1 cellular context compared by ENCODE assay signal in genomic region chr1:183592733-183593132, GRCh38.
TF ChIP-seq lines count a peak whose summit lies in the region.

No MANE protein-coding gene starts in this region.

TF ChIP-seq in GM23338, 12 proteins besides CTCF, POLR2A, EP300 and RAD21:
- TF ChIP-seq, protein P1, sequence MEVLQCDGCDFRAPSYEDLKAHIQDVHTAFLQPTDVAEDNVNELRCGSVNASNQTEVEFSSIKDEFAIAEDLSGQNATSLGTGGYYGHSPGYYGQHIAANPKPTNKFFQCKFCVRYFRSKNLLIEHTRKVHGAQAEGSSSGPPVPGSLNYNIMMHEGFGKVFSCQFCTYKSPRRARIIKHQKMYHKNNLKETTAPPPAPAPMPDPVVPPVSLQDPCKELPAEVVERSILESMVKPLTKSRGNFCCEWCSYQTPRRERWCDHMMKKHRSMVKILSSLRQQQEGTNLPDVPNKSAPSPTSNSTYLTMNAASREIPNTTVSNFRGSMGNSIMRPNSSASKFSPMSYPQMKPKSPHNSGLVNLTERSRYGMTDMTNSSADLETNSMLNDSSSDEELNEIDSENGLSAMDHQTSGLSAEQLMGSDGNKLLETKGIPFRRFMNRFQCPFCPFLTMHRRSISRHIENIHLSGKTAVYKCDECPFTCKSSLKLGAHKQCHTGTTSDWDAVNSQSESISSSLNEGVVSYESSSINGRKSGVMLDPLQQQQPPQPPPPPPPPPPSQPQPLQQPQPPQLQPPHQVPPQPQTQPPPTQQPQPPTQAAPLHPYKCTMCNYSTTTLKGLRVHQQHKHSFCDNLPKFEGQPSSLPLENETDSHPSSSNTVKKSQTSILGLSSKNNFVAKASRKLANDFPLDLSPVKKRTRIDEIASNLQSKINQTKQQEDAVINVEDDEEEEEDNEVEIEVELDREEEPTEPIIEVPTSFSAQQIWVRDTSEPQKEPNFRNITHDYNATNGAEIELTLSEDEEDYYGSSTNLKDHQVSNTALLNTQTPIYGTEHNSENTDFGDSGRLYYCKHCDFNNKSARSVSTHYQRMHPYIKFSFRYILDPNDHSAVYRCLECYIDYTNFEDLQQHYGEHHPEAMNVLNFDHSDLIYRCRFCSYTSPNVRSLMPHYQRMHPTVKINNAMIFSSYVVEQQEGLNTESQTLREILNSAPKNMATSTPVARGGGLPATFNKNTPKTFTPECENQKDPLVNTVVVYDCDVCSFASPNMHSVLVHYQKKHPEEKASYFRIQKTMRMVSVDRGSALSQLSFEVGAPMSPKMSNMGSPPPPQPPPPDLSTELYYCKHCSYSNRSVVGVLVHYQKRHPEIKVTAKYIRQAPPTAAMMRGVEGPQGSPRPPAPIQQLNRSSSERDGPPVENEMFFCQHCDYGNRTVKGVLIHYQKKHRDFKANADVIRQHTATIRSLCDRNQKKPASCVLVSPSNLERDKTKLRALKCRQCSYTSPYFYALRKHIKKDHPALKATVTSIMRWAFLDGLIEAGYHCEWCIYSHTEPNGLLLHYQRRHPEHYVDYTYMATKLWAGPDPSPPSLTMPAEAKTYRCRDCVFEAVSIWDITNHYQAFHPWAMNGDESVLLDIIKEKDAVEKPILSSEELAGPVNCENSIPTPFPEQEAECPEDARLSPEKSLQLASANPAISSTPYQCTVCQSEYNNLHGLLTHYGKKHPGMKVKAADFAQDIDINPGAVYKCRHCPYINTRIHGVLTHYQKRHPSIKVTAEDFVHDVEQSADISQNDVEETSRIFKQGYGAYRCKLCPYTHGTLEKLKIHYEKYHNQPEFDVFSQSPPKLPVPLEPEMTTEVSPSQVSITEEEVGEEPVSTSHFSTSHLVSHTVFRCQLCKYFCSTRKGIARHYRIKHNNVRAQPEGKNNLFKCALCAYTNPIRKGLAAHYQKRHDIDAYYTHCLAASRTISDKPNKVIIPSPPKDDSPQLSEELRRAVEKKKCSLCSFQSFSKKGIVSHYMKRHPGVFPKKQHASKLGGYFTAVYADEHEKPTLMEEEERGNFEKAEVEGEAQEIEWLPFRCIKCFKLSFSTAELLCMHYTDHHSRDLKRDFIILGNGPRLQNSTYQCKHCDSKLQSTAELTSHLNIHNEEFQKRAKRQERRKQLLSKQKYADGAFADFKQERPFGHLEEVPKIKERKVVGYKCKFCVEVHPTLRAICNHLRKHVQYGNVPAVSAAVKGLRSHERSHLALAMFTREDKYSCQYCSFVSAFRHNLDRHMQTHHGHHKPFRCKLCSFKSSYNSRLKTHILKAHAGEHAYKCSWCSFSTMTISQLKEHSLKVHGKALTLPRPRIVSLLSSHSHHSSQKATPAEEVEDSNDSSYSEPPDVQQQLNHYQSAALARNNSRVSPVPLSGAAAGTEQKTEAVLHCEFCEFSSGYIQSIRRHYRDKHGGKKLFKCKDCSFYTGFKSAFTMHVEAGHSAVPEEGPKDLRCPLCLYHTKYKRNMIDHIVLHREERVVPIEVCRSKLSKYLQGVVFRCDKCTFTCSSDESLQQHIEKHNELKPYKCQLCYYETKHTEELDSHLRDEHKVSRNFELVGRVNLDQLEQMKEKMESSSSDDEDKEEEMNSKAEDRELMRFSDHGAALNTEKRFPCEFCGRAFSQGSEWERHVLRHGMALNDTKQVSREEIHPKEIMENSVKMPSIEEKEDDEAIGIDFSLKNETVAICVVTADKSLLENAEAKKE (CRISPR knock-in tag; IDR thresholded peaks at IDR 0.05), result no peak
- TF ChIP-seq CREB1 (CRISPR knock-in tag; IDR thresholded peaks at IDR 0.05; ENCODE audit: low read depth) (no peak), JUNB (IDR thresholded peaks at IDR 0.05; ENCODE audit: unreplicated experiment) (no peak), ETS1 (IDR thresholded peaks at IDR 0.05) (no peak), STAT1 (IDR thresholded peaks at IDR 0.05; ENCODE audit: unreplicated experiment) (no peak), ZNF114 (CRISPR knock-in tag; IDR thresholded peaks at IDR 0.05) (no peak), POLR2AphosphoS5 (IDR thresholded peaks at IDR 0.05; ENCODE audit: low read depth) (no peak), NANOG (IDR thresholded peaks at IDR 0.05; ENCODE audit: borderline replicate concordance) (no peak), EZH2 (IDR thresholded peaks at IDR 0.05; ENCODE audit: low read depth, unreplicated experiment) (no peak), EZH2phosphoT487 (IDR thresholded peaks at IDR 0.05; ENCODE audit: unreplicated experiment) (no peak), ZNF331 (CRISPR knock-in tag; IDR thresholded peaks at IDR 0.05; ENCODE audit: low read depth) (no peak)
- TF ChIP-seq, protein P2, sequence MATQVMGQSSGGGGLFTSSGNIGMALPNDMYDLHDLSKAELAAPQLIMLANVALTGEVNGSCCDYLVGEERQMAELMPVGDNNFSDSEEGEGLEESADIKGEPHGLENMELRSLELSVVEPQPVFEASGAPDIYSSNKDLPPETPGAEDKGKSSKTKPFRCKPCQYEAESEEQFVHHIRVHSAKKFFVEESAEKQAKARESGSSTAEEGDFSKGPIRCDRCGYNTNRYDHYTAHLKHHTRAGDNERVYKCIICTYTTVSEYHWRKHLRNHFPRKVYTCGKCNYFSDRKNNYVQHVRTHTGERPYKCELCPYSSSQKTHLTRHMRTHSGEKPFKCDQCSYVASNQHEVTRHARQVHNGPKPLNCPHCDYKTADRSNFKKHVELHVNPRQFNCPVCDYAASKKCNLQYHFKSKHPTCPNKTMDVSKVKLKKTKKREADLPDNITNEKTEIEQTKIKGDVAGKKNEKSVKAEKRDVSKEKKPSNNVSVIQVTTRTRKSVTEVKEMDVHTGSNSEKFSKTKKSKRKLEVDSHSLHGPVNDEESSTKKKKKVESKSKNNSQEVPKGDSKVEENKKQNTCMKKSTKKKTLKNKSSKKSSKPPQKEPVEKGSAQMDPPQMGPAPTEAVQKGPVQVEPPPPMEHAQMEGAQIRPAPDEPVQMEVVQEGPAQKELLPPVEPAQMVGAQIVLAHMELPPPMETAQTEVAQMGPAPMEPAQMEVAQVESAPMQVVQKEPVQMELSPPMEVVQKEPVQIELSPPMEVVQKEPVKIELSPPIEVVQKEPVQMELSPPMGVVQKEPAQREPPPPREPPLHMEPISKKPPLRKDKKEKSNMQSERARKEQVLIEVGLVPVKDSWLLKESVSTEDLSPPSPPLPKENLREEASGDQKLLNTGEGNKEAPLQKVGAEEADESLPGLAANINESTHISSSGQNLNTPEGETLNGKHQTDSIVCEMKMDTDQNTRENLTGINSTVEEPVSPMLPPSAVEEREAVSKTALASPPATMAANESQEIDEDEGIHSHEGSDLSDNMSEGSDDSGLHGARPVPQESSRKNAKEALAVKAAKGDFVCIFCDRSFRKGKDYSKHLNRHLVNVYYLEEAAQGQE (IDR thresholded peaks at IDR 0.05; ENCODE audit: unreplicated experiment), result no peak
